9 cellular contexts compared by ENCODE assay signal in the genomic region with DNA sequence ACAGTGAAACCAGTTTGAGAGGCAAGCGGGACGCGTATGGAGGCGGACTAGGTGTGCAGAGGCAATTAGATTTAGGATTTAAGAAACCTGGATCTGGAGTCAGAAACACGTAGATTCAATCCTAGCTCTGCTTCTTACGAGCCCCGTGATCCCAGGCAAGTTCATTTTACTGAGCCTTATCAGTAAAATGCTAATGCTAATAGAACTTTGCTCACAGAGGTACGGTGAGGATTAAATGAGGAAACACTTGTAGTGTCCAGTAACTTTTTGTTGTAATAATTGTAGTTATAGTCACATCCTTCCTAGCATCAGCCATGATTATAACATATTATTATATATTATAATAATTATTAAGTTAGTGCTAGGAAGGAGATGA. TPM values are rescaled to one million over a fixed set of nuclear protein-coding genes. Genes with fewer than 3 reads are reported as not detected.
A peak's percentile ranks its signal among the peaks of the same experiment; 100 is the strongest.
DNase-seq lines count a peak whose midpoint lies in the region; ATAC-seq, FAIRE-seq and TF ChIP-seq lines count a peak whose summit lies in the region.
"Had no signal": no experiment of that assay in that cellular context is flagged by ENCODE, and none has a peak within 500 bp of the region (broad histone marks: within the 10 kb centered on the region; RNA-seq: fewer than 3 reads in every experiment).

No MANE protein-coding gene starts in this region.

- 5 to 14% methylated on average over 8 of the region's 8 CpGs for WGBS in pancreas, 2 donors

- intact Hi-C loops in pancreas (cut with DNase I): no loop called here

- ATAC-seq in T-helper 17 cell (no peak), pancreas (peak; percentile 14 to 33 (median 14)), HG02938 (IDR thresholded peaks at IDR 0.05; ENCODE audit: unreplicated experiment) (no peak), GM18520 (IDR thresholded peaks at IDR 0.05; ENCODE audit: unreplicated experiment) (no peak)
- ATAC-seq: activated T-cell treated with anti-CD3 and anti-CD28 coated beads, Interleukin-2, amount 50 U/mL, for 72 hours had no signal

- H3K27me3 ChIP-seq in BE2C (no peaks in the 10 kb centered on the region), pancreas (no peaks in the 10 kb centered on the region)

- peaks cover 34% of the 10 kb centered on the region for H3K4me1 Mint-ChIP-seq in T-helper 17 cell

- peak overlapping the region in 2 of 4 donors; percentile 29 to 31 for H3K27ac ChIP-seq in pancreas

- H3K4me3 ChIP-seq in BE2C (ENCODE audit: low read depth, low read length) (peak overlapping the region; percentile 70), fibroblast of villous mesenchyme (ENCODE audit: low read depth, low read length) (peak overlapping the region; percentile 64), pancreas (peak overlapping the region in 3 of 4 donors; percentile 41 to 65 (median 45))

- H3K27ac Mint-ChIP-seq in T-helper 17 cell: peak overlapping the region; percentile 21
- H3K27ac Mint-ChIP-seq: activated T-cell treated with anti-CD3 and anti-CD28 coated beads, Interleukin-2, amount 50 U/mL, for 72 hours had no signal

- no peak overlapping the region for H3K4me3 Mint-ChIP-seq in T-helper 17 cell
- H3K4me3 Mint-ChIP-seq: activated T-cell treated with anti-CD3 and anti-CD28 coated beads, Interleukin-2, amount 50 U/mL, for 72 hours had no signal

- H3K4me1 ChIP-seq in BE2C (no peaks in the 10 kb centered on the region), pancreas (peaks cover 3 to 7% (median 4%) of the 10 kb centered on the region in 3 donors)

- H3K27me3 Mint-ChIP-seq in T-helper 17 cell: no peaks in the 10 kb centered on the region

- TF ChIP-seq CTCF in BE2C (IDR thresholded peaks at IDR 0.05; ENCODE audit: low read depth, low read length): no peak
- TF ChIP-seq CTCF in fibroblast of villous mesenchyme (IDR thresholded peaks at IDR 0.05; ENCODE audit: insufficient read depth, low read depth, low read length): no peak
- TF ChIP-seq CTCF in pancreas (IDR thresholded peaks at IDR 0.05): no peak

- FAIRE-seq in pancreas (lab: Jason Lieb, UNC): no peak

- H3K36me3 ChIP-seq in BE2C (no peaks in the 10 kb centered on the region), pancreas (no peaks in the 10 kb centered on the region)

- H3K9me3 ChIP-seq in BE2C: no peaks in the 10 kb centered on the region
- H3K9me3 ChIP-seq in T-helper 17 cell (ENCODE audit: control insufficient read depth, low read length, poor library complexity, severe bottlenecking): no peaks in the 10 kb centered on the region
- no peaks in the 10 kb centered on the region for H3K9me3 ChIP-seq in pancreas

- DNase-seq in BE2C: no peak
- no peak for DNase-seq in T-helper 17 cell
- no peak for DNase-seq in fibroblast of villous mesenchyme (ENCODE audit: low read depth)
- no peak for DNase-seq in pancreas
- no peak for DNase-seq in RKO (ENCODE audit: low spot score)
- no peak for DNase-seq in SIG-M5 treated with dmso at 0.1 percent for 504 hours (lab: John Stamatoyannopoulos, UW; ENCODE audit: unreplicated experiment)
- DNase-seq: activated T-cell treated with anti-CD3 and anti-CD28 coated beads, Interleukin-2, amount 50 U/mL, for 72 hours had no signal

- peaks cover 20% of the 10 kb centered on the region for H3K36me3 Mint-ChIP-seq in T-helper 17 cell (ENCODE audit: low read depth)

RNA-seq across cellular contexts. Expression of gene DEF6, which starts 21.2 kb away (rescaled TPM):
- polyA plus RNA-seq in BE2C (2012; ENCODE audit: insufficient read depth, insufficient read length, low read depth): 2.5 TPM
- total RNA-seq in T-helper 17 cell (100 to 1,000 TPM; 193 to 206 TPM), fibroblast of villous mesenchyme (0.32 and 1.3 TPM in 2 replicates), pancreas (10 to 100 TPM in 5 of 6 donors, 1 to 10 TPM in 1; 9.4 to 14.0 (median 12.8) TPM)
- 10 to 100 TPM; 37.9 to 40.6 TPM for polyA plus RNA-seq in pancreas

RNA-seq across cellular contexts. Expression of gene PPARD, which starts 23.5 kb away (rescaled TPM):
- polyA plus RNA-seq in BE2C (2012; ENCODE audit: insufficient read depth, insufficient read length, low read depth): 30.0 TPM
- total RNA-seq in T-helper 17 cell (10 to 100 TPM; 25.0 to 29.9 TPM), fibroblast of villous mesenchyme (8.2 and 8.7 TPM in 2 replicates), pancreas (10 to 100 TPM in 2 of 6 donors, 1 to 10 TPM in 4; 4.4 to 12.3 (median 6.0) TPM)
- 10 to 100 TPM; 10.3 to 14.1 TPM for polyA plus RNA-seq in pancreas

RNA-seq across cellular contexts. Expression of gene ZNF76, which starts 59.3 kb away (rescaled TPM):
- 34.1 TPM for polyA plus RNA-seq in BE2C (2012; ENCODE audit: insufficient read depth, insufficient read length, low read depth)
- total RNA-seq in T-helper 17 cell (10 to 100 TPM; 50.0 to 60.8 TPM), fibroblast of villous mesenchyme (14.2 and 16.8 TPM in 2 replicates), pancreas (10 to 100 TPM; 14.9 to 25.0 (median 16.3) TPM)
- 10 to 100 TPM; 48.2 to 51.1 TPM for polyA plus RNA-seq in pancreas

Comparison
In these comparisons a context has a peak if more than half of its experiments do, and no peak if none do; other contexts are left out.
1. ATAC-seq: peak in pancreas (4 of 4); none in T-helper 17 cell (single experiment), HG02938 (single experiment) and GM18520 (single experiment).
2. RNA of gene DEF6, which starts 21.2 kb away (total RNA-seq): 193 to 206 TPM in T-helper 17 cell; 9.4 to 14.0 TPM in pancreas and 0.32 to 1.3 TPM in fibroblast of villous mesenchyme; every median in the first group is over 10 times any median in the second.
3. Peak in every context shown above with its lines, with median percentiles within 50 percentile points of each other: H3K4me3 ChIP-seq.